Comparison of ENCODE assay signal across 8 cellular contexts in the genomic region with DNA sequence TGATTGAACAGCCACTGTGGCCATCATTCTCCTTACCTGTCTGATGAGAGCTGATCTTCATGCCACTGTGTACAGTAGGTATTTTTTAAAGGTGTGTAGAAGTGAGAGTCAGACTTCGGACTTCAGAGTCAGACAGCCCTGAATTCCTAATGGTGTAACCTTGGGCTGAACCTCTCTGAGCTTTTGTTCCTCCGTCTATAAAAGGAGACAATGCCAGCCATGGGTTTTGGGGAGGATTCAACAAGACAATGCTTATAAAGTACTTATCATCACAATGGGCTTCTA. TPM values are rescaled to one million over a fixed set of nuclear protein-coding genes. Genes with fewer than 3 reads are reported as not detected.
DNase-seq lines count a peak whose midpoint lies in the region; ATAC-seq and TF ChIP-seq lines count a peak whose summit lies in the region.

No MANE protein-coding gene starts in this region.

- DNase-seq in cardiac muscle cell (ENCODE audit: low read depth in 1 of 2, low spot score in 1 of 2): no peak
- no peak for DNase-seq in cardiac septum (ENCODE audit: low spot score)
- no peak for DNase-seq in endothelial cell (ENCODE audit: low spot score)
- no peak for DNase-seq in upper lobe of right lung

- TF ChIP-seq CTCF in cardiac muscle cell (IDR thresholded peaks at IDR 0.05; ENCODE audit: low read depth, low read length) (no peak), endothelial cell (IDR thresholded peaks at IDR 0.05; ENCODE audit: unreplicated experiment) (no peak), nephron (IDR thresholded peaks at IDR 0.05; ENCODE audit: unreplicated experiment in 3 of 3) (no peak), upper lobe of right lung (IDR thresholded peaks at IDR 0.05) (no peak)

- H3K27me3 Mint-ChIP-seq in endothelial cell (ENCODE audit: unreplicated experiment) (peaks cover 21% of the 10 kb centered on the region), nephron (ENCODE audit: low read depth) (no peaks in the 10 kb centered on the region)

- no peaks in the 10 kb centered on the region for H3K9me3 ChIP-seq in cardiac muscle cell (ENCODE audit: low read depth)
- no peaks in the 10 kb centered on the region for H3K9me3 ChIP-seq in upper lobe of right lung

- no peak overlapping the region for H3K4me3 ChIP-seq in cardiac muscle cell
- peak overlapping the region; percentile 9 for H3K4me3 ChIP-seq in upper lobe of right lung

- ATAC-seq in upper lobe of right lung: no peak
- no peak for ATAC-seq in GM18870 (IDR thresholded peaks at IDR 0.05; ENCODE audit: unreplicated experiment)
- no peak for ATAC-seq in HG03460 (IDR thresholded peaks at IDR 0.05; ENCODE audit: unreplicated experiment)
- no peak for ATAC-seq in HG02763 (IDR thresholded peaks at IDR 0.05; ENCODE audit: unreplicated experiment)

- H3K9me3 Mint-ChIP-seq in endothelial cell (ENCODE audit: unreplicated experiment): no peaks in the 10 kb centered on the region
- no peaks in the 10 kb centered on the region for H3K9me3 Mint-ChIP-seq in nephron

- peak overlapping the region; percentile 13 for H3K4me3 Mint-ChIP-seq in endothelial cell (ENCODE audit: unreplicated experiment)
- peak overlapping the region; percentile 4 to 66 (median 35) for H3K4me3 Mint-ChIP-seq in nephron

- no peaks in the 10 kb centered on the region for H3K27me3 ChIP-seq in cardiac muscle cell
- H3K27me3 ChIP-seq in upper lobe of right lung: no peaks in the 10 kb centered on the region

- H3K36me3 Mint-ChIP-seq in endothelial cell (ENCODE audit: low read depth, unreplicated experiment): peaks cover 13% of the 10 kb centered on the region
- no peaks in the 10 kb centered on the region for H3K36me3 Mint-ChIP-seq in nephron (ENCODE audit: low read depth)

- H3K4me1 ChIP-seq in cardiac muscle cell (ENCODE audit: low read depth): peaks cover 59% of the 10 kb centered on the region
- H3K4me1 ChIP-seq in upper lobe of right lung: peaks cover 86% of the 10 kb centered on the region

- intact Hi-C loops in cardiac septum (cut with DNase I): no loop called here
- intact Hi-C loops in upper lobe of right lung (cut with DNase I): no loop called here

- H3K27ac ChIP-seq in cardiac muscle cell: peak overlapping the region; percentile 94
- peak overlapping the region; percentile 94 for H3K27ac ChIP-seq in upper lobe of right lung

- H3K27ac Mint-ChIP-seq in endothelial cell (ENCODE audit: unreplicated experiment): peak overlapping the region; percentile 98
- H3K27ac Mint-ChIP-seq in nephron: peak overlapping the region; percentile 97 to 99 (median 99)

- no peaks in the 10 kb centered on the region for H3K36me3 ChIP-seq in cardiac muscle cell
- H3K36me3 ChIP-seq in upper lobe of right lung: peaks cover 7% of the 10 kb centered on the region

- peaks cover 61% of the 10 kb centered on the region for H3K4me1 Mint-ChIP-seq in endothelial cell (ENCODE audit: unreplicated experiment)
- H3K4me1 Mint-ChIP-seq in nephron: peaks cover 76% of the 10 kb centered on the region

RNA-seq across cellular contexts. Expression of a gene that starts 18.7 kb away (rescaled TPM):
- 285 and 310 TPM in 2 replicates for total RNA-seq in cardiac muscle cell
- 268 and 299 TPM in 2 replicates for polyA plus RNA-seq in cardiac muscle cell
- 855 TPM for total RNA-seq in cardiac septum
- 205 TPM for total RNA-seq in endothelial cell (ENCODE audit: unreplicated experiment)
- total RNA-seq in upper lobe of right lung: 464 TPM
